ENCODE assay signal across 8 cellular contexts in the genomic region with DNA sequence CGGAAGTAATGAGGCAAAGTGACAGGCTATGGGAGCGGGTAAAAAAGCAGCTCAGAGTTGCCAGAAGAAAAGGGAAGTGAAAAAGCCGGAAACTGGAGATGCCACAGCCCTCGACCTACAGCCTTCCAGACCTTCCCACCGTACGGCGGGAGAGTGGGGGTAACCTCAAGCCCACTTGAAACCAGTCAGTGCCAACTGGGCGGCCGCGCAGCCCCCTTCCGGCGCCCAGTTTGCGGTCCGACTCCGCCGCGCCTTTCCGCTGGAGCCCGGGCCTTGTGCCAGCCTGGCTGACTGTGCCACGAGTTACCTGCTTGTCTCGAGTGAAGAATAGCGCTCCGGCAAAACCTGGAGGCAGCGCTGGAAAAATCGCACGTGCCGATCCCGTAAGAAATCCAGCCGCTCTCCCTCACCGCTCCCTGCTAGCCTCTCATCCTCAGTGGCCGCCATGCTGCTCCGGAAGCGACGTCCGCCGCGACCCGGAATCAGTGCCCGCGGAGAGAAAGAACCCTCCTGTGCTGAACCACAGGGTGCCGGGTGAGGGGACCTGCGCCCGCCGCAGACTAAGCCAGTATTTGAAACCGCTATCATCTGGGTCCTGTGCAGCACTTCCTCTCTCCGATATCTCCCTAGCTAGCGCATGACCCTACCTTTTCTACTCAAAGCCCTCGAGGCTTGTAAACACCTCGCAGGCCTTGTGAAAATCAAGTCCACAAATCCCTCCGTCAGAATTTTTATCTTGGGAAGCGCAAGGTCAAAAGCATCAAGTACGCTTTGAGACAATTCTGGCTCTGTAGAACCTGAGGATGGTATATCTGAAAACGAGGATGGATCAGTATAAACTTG. TPM values are rescaled to one million over a fixed set of nuclear protein-coding genes. Genes with fewer than 3 reads are reported as not detected.
A peak's percentile ranks its signal among the peaks of the same experiment; 100 is the strongest.
DNase-seq lines count a peak whose midpoint lies in the region; ATAC-seq and TF ChIP-seq lines count a peak whose summit lies in the region.

A gene (minus strand): TSS at position 473 of the 843 bp plus-strand sequence. CDS start 26 bp downstream, at position 447.

- peak within 1 kb of the TSS; percentile 97 for H3K4me3 Mint-ChIP-seq in activated CD4-positive, alpha-beta T cell treated with anti-CD3 and anti-CD28 coated beads, Interleukin-2, amount 10 ng/mL, durations not matched to agents 7 days and 5 days

- POLR2A ChIA-PET in activated CD4-positive, alpha-beta T cell treated with anti-CD3 and anti-CD28 coated beads, Interleukin-2, amount 10 ng/mL, durations not matched to agents 7 days and 5 days (lab: Charles Lee), result interaction anchor here (1.3 kb wide), 1 partner anchor 33 kb away, joined by 3 read pairs; no protein-coding TSS in a partner anchor

- peaks cover 17% of the 10 kb centered on the region for H3K36me3 Mint-ChIP-seq in activated CD4-positive, alpha-beta T cell treated with anti-CD3 and anti-CD28 coated beads, Interleukin-2, amount 10 ng/mL, durations not matched to agents 7 days and 5 days (ENCODE audit: low read depth)

- H3K27ac ChIP-seq in coronary artery, result peak within 1 kb of the TSS; percentile 66 to 85

- H3K4me3 ChIP-seq in AG10803 (ENCODE audit: low read length) (peak within 1 kb of the TSS; percentile 74), coronary artery (peak within 1 kb of the TSS; percentile 87)

- TF ChIP-seq CTCF in AG10803 (conservative IDR thresholded peaks at IDR 0.05; ENCODE audit: low read length) (no peak), coronary artery (IDR thresholded peaks at IDR 0.05) (no peak)

- peak; percentile 91 for ATAC-seq in GM19025 (IDR thresholded peaks at IDR 0.05; ENCODE audit: low read depth, unreplicated experiment)
- peak; percentile 90 for ATAC-seq in HG03196 (IDR thresholded peaks at IDR 0.05; ENCODE audit: unreplicated experiment)

- H3K27ac Mint-ChIP-seq in activated CD4-positive, alpha-beta T cell treated with anti-CD3 and anti-CD28 coated beads, Interleukin-2, amount 10 ng/mL, durations not matched to agents 7 days and 5 days, result peak within 1 kb of the TSS; percentile 95

- no peaks in the 10 kb centered on the region for H3K27me3 Mint-ChIP-seq in activated CD4-positive, alpha-beta T cell treated with anti-CD3 and anti-CD28 coated beads, Interleukin-2, amount 10 ng/mL, durations not matched to agents 7 days and 5 days

- peak; percentile 59 for DNase-seq in AG10803 (ENCODE audit: low read depth)
- peak; percentile 33 for DNase-seq in NCI-H526 treated with DMSO at 0.1 percent for 48 hours (lab: John Stamatoyannopoulos, UW)
- DNase-seq in activated CD4-positive, alpha-beta T cell treated with anti-CD3 and anti-CD28 coated beads, Interleukin-2, amount 10 ng/mL, durations not matched to agents 7 days and 5 days, result peak; percentile 74
- DNase-seq in coronary artery (ENCODE audit: low spot score), result peak; percentile 76
- peak; percentile 90 for DNase-seq in left kidney (ENCODE audit: low read depth, low spot score)
- peak; percentile 76 to 78 for DNase-seq in stimulated activated CD4-positive, alpha-beta T cell treated with anti-CD3 and anti-CD28 coated beads, Interleukin-2, amount 100 ng/mL, for 24 hours

- H3K9me3 Mint-ChIP-seq in activated CD4-positive, alpha-beta T cell treated with anti-CD3 and anti-CD28 coated beads, Interleukin-2, amount 10 ng/mL, durations not matched to agents 7 days and 5 days, result peaks cover 7% of the 10 kb centered on the region

- CTCF ChIA-PET in activated CD4-positive, alpha-beta T cell treated with anti-CD3 and anti-CD28 coated beads, Interleukin-2, amount 10 ng/mL, durations not matched to agents 7 days and 5 days (lab: Charles Lee), result interaction anchor here (0.9 kb wide), 1 partner anchor 193 kb away, joined by 3 read pairs; no protein-coding TSS in a partner anchor

- peaks cover 43% of the 10 kb centered on the region for H3K4me1 Mint-ChIP-seq in activated CD4-positive, alpha-beta T cell treated with anti-CD3 and anti-CD28 coated beads, Interleukin-2, amount 10 ng/mL, durations not matched to agents 7 days and 5 days

RNA-seq across cellular contexts. Expression of the gene that starts here (rescaled TPM):
- total RNA-seq in activated CD4-positive, alpha-beta T cell treated with anti-CD3 and anti-CD28 coated beads, Interleukin-2, amount 10 ng/mL, durations not matched to agents 7 days and 5 days, result 10 to 100 TPM; 43.6 to 44.5 TPM

Comparison
In these comparisons a context has a peak if more than half of its experiments do, and no peak if none do; other contexts are left out.
1. Peak in every context shown above with its lines: DNase-seq, ATAC-seq, H3K4me3 ChIP-seq and H3K27ac ChIP-seq.
2. DNase-seq: peak in every context shown above with its lines; median percentile 90 in left kidney; 77 in stimulated activated CD4-positive, alpha-beta T cell treated with anti-CD3 and anti-CD28 coated beads, Interleukin-2, amount 100 ng/mL, for 24 hours; 76 in coronary artery; 74 in activated CD4-positive, alpha-beta T cell treated with anti-CD3 and anti-CD28 coated beads, Interleukin-2, amount 10 ng/mL, durations not matched to agents 7 days and 5 days; 59 in AG10803; 33 in NCI-H526 treated with DMSO at 0.1 percent for 48 hours.